In the genomic region with DNA sequence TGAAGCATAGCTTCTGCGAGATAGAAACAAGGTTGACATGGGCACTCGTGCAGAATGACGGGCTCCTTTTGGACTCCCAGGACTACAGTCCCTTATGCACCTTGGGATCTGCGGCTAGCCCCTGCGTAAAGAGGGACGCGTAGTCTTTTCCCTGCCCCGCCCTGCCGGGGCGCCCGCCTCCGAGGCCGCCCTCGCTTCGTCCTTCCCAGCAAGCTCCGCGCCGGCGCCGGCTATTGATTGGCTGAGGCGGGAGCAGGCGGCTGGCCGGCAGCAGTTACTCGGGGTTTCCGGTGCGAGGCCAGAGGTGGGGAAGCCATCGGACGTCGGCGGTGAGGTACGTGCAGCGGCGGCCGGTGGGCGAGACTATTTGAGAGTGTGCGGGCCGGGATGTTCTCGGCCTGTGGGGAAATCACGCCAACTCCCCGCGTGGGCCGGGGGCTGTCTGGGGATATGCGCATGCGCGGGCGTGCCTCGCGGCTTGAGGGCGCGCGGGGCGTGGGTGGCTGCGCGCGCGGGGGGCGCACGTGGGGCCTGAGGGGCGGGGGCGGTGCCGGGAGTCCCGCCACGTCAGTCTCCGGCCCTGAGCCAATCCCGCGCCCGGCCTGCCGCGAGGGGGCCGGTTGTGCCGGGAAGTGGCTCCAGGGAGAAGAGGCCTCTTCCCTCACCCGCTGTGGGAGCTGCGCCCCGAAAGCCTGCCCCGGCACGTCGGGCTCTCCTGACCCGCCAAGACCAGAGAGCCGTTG, we compare ENCODE assay signal across 8 cellular contexts. TPM values are rescaled to one million over a fixed set of nuclear protein-coding genes. Genes with fewer than 3 reads are reported as not detected.
DNase-seq lines count a peak whose midpoint lies in the region; ATAC-seq and TF ChIP-seq lines count a peak whose summit lies in the region.

A gene (plus strand): TSS at position 233 of the 743 bp plus-strand sequence. CDS start 671 bp downstream, outside the sequence.

- 1% methylated on average over 44 to 79 of the region's 79 CpGs for WGBS in endodermal cell (ENCODE audit: insufficient coverage in 1 of 2, insufficient read length in 1 of 2), 2 experiments

- no peaks in the 10 kb centered on the region for H3K9me3 ChIP-seq in endodermal cell (ENCODE audit: control insufficient read depth, low read length)

- peak; percentile 71 for ATAC-seq in GM21367 (IDR thresholded peaks at IDR 0.05; ENCODE audit: unreplicated experiment)

- H3K27ac ChIP-seq in endodermal cell (ENCODE audit: low read depth, low read length): peak within 1 kb of the TSS; percentile 93

- H3K9ac ChIP-seq in endodermal cell (ENCODE audit: extremely low read depth, low read length, poor library complexity, severe bottlenecking): peak within 1 kb of the TSS; percentile 84

- H3K4me3 Mint-ChIP-seq in endodermal cell (peak within 1 kb of the TSS; percentile 83), mesothelial cell of epicardium (peak within 1 kb of the TSS; percentile 83)

- TF ChIP-seq CTCF in endodermal cell (conservative IDR thresholded peaks at IDR 0.05) (no peak), mesothelial cell of epicardium (IDR thresholded peaks at IDR 0.05; ENCODE audit: unreplicated experiment) (no peak)

- H3K4me1 Mint-ChIP-seq in endodermal cell (peaks cover 29% of the 10 kb centered on the region), mesothelial cell of epicardium (peaks cover 33% of the 10 kb centered on the region)

- H3K36me3 ChIP-seq in endodermal cell (ENCODE audit: control insufficient read depth, insufficient read depth, low read length): peaks cover 49% of the 10 kb centered on the region

- H3K27ac Mint-ChIP-seq in endodermal cell (peak within 1 kb of the TSS; percentile 96), mesothelial cell of epicardium (peak within 1 kb of the TSS; percentile 97)

- no peaks in the 10 kb centered on the region for H3K4me1 ChIP-seq in endodermal cell (ENCODE audit: control insufficient read depth, insufficient read depth, low read length)

- H3K9me3 Mint-ChIP-seq in endodermal cell (no peaks in the 10 kb centered on the region), mesothelial cell of epicardium (no peaks in the 10 kb centered on the region)

- H3K36me3 Mint-ChIP-seq in endodermal cell (ENCODE audit: low read depth) (peaks cover 34% of the 10 kb centered on the region), mesothelial cell of epicardium (peaks cover 14% of the 10 kb centered on the region)

- peak within 1 kb of the TSS; percentile 94 for H3K4me3 ChIP-seq in endodermal cell (ENCODE audit: low read length)

- H3K27me3 ChIP-seq in endodermal cell (ENCODE audit: control insufficient read depth, insufficient read depth, low read length, poor library complexity, severe bottlenecking): no peaks in the 10 kb centered on the region

- H3K27me3 Mint-ChIP-seq in endodermal cell (ENCODE audit: insufficient read depth) (no peaks in the 10 kb centered on the region), mesothelial cell of epicardium (ENCODE audit: low read depth) (no peaks in the 10 kb centered on the region)

- DNase-seq in COR-L47 (lab: John Stamatoyannopoulos, UW) (peak; percentile 92), HUDEP-2 (lab: John Stamatoyannopoulos, UW; ENCODE audit: unreplicated experiment in 76 of 76) (peak in 74 of 76 experiments; percentile 27 to 93 (median 86)), NOMO-1 treated with dmso at 0.1 percent for 144 hours (lab: John Stamatoyannopoulos, UW; ENCODE audit: unreplicated experiment) (peak; percentile 91), endodermal cell (peak; percentile 98), mesothelial cell of epicardium (ENCODE audit: low spot score in 2 of 2, unreplicated experiment in 2 of 2) (peak; percentile 79 to 88)
- DNase-seq in activated CD8-positive, alpha-beta memory T cell treated with anti-CD3 and anti-CD28 coated beads, Interleukin-2, amount 50 U/mL, for 1 hour (ENCODE audit: extremely low read depth): peak; percentile 63
- peak; percentile 90 to 91 for DNase-seq in stimulated activated CD8-positive, alpha-beta memory T cell treated with anti-CD3 and anti-CD28 coated beads, Interleukin-15, amount 100 ng/mL, for 48 hours (ENCODE audit: low read depth in 2 of 2)

RNA-seq across cellular contexts. Expression of the gene that starts here (rescaled TPM):
- 10 to 100 TPM; 38.3 to 39.4 TPM for total RNA-seq in endodermal cell
- 39.7 TPM for polyA plus RNA-seq in endodermal cell (2013, experiment 1 of 2)
- 37.8 TPM for polyA plus RNA-seq in endodermal cell (2013, experiment 2 of 2)
- total RNA-seq in mesothelial cell of epicardium: 56.6 to 59.7 TPM (median 57.2 TPM) in 3 replicates

Comparison
In these comparisons a context has a peak if more than half of its experiments do, and no peak if none do; other contexts are left out.
1. Peak in every context shown above with its lines: DNase-seq, ATAC-seq, H3K4me3 ChIP-seq and H3K27ac ChIP-seq.